ENCODE assay signal across 20 cellular contexts in the genomic region with DNA sequence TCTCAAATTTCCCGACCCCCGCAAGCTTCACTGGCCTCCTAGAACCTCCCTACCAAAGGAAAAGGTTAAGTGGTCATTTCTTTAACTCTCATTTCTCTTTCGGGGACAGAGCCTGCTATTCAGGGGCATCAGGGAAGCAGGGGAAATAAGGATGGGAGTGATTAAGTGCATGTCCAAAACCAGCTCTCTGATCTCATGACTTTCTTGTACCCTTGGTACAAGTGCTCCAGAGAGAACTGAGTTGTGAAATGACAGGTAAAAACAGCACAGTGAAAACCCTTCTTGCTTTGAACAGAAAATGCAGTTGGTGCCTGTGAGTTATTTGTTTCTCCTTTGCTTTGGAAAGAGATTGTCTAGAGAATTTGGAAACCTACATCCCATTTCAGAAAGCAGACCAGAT.
A peak's percentile ranks its signal among the peaks of the same experiment; 100 is the strongest.
DNase-seq lines count a peak whose midpoint lies in the region; ATAC-seq, FAIRE-seq and TF ChIP-seq lines count a peak whose summit lies in the region.
"Had no signal": no experiment of that assay in that cellular context is flagged by ENCODE, and none has a peak within 500 bp of the region (broad histone marks: within the 10 kb centered on the region; RNA-seq: fewer than 3 reads in every experiment).

No MANE protein-coding gene starts in this region.

- H3K9me3 ChIP-seq in left ventricle myocardium inferior (replicated peaks) (peaks cover 4% of the 10 kb centered on the region), thyroid gland (no peaks in the 10 kb centered on the region)
- H3K9me3 ChIP-seq: BE2C had no signal

- H3K9me3 Mint-ChIP-seq in brain: no peaks in the 10 kb centered on the region
- no peaks in the 10 kb centered on the region for H3K9me3 Mint-ChIP-seq in nephron progenitor cell
- H3K9me3 Mint-ChIP-seq in stimulated activated naive CD8-positive, alpha-beta T cell treated with anti-CD3 and anti-CD28 coated beads, Interleukin-15, amount 100 ng/mL, for 72 hours: no peaks in the 10 kb centered on the region

- H3K36me3 ChIP-seq in left ventricle myocardium inferior (no peaks in the 10 kb centered on the region), thyroid gland (no peaks in the 10 kb centered on the region)
- H3K36me3 ChIP-seq: BE2C had no signal

- no peak overlapping the region for H3K4me3 ChIP-seq in left ventricle myocardium inferior
- H3K4me3 ChIP-seq in thyroid gland (replicated peaks in 1 of 3): no peak overlapping the region

- H3K27me3 ChIP-seq in left ventricle myocardium inferior (ENCODE audit: low read depth) (no peaks in the 10 kb centered on the region), thyroid gland (no peaks in the 10 kb centered on the region)
- H3K27me3 ChIP-seq: BE2C had no signal

- H3K36me3 Mint-ChIP-seq in brain (no peaks in the 10 kb centered on the region), nephron progenitor cell (ENCODE audit: low read depth) (no peaks in the 10 kb centered on the region)

- no peak for FAIRE-seq in GM12892 (lab: Jason Lieb, UNC)
- FAIRE-seq: D721Med had no signal

- H3K4me3 Mint-ChIP-seq in brain: no peak overlapping the region
- no peak overlapping the region for H3K4me3 Mint-ChIP-seq in nephron progenitor cell
- H3K4me3 Mint-ChIP-seq in stimulated activated naive CD8-positive, alpha-beta T cell treated with anti-CD3 and anti-CD28 coated beads, Interleukin-15, amount 100 ng/mL, for 72 hours: no peak overlapping the region
- H3K4me3 Mint-ChIP-seq: IgD-negative memory B cell had no signal

- H3K27ac ChIP-seq in left ventricle myocardium inferior (replicated peaks): no peak overlapping the region
- H3K27ac ChIP-seq in thyroid gland: peak overlapping the region; percentile 59 to 82 (median 76)

- 56 to 59% methylated on average over 3 of the region's 3 CpGs for WGBS in thyroid gland, 2 donors

- H3K4me1 Mint-ChIP-seq in brain (peaks cover 33% of the 10 kb centered on the region), nephron progenitor cell (peaks cover 63% of the 10 kb centered on the region)
- H3K4me1 Mint-ChIP-seq in stimulated activated naive CD8-positive, alpha-beta T cell treated with anti-CD3 and anti-CD28 coated beads, Interleukin-15, amount 100 ng/mL, for 72 hours: no peaks in the 10 kb centered on the region

- H3K27me3 Mint-ChIP-seq in brain (no peaks in the 10 kb centered on the region), nephron progenitor cell (ENCODE audit: low read depth, poor library complexity) (peaks cover 2% of the 10 kb centered on the region)
- H3K27me3 Mint-ChIP-seq in stimulated activated naive CD8-positive, alpha-beta T cell treated with anti-CD3 and anti-CD28 coated beads, Interleukin-15, amount 100 ng/mL, for 72 hours: no peaks in the 10 kb centered on the region
- H3K27me3 Mint-ChIP-seq: IgD-negative memory B cell had no signal

- ATAC-seq in left ventricle myocardium superior: peak; percentile 65
- no peak for ATAC-seq in stimulated activated naive CD8-positive, alpha-beta T cell treated with anti-CD3 and anti-CD28 coated beads, Interleukin-15, amount 100 ng/mL, for 72 hours
- ATAC-seq: PC-3 had no signal

- TF ChIP-seq POLR2A in thyroid gland (IDR thresholded peaks at IDR 0.05) (no peak), GM12892 (IDR thresholded peaks at IDR 0.05; ENCODE audit: low read depth, low read length) (no peak)

- TF ChIP-seq CTCF in left ventricle myocardium inferior (IDR thresholded peaks at IDR 0.05; ENCODE audit: borderline replicate concordance) (no peak), brain (conservative IDR thresholded peaks at IDR 0.05) (no peak), nephron progenitor cell (IDR thresholded peaks at IDR 0.05) (no peak), thyroid gland (IDR thresholded peaks at IDR 0.05) (no peak)

- no peak for DNase-seq in left ventricle myocardium superior
- DNase-seq in left ventricle myocardium inferior: no peak
- no peak for DNase-seq in nephron progenitor cell
- no peak for DNase-seq in thyroid gland
- no peak for DNase-seq in stimulated activated naive CD8-positive, alpha-beta T cell treated with anti-CD3 and anti-CD28 coated beads, Interleukin-15, amount 100 ng/mL, for 72 hours
- no peak for DNase-seq in GM12892 (ENCODE audit: insufficient read length)
- DNase-seq in NCI-H2196 treated with DMSO at 0.1 percent for 48 hours (lab: John Stamatoyannopoulos, UW; ENCODE audit: unreplicated experiment): no peak
- DNase-seq: GF-D8, H7, NCI-H1105 treated with DMSO at 0.1 percent for 48 hours, NCI-H1694, NCI-H2081, NCI-H69, PC-3, RPMI8226, SIG-M5 had no signal

- intact Hi-C loops in left ventricle myocardium superior (cut with micrococcal nuclease): no loop called here
- intact Hi-C loops in left ventricle myocardium inferior (cut with micrococcal nuclease): no loop called here
- intact Hi-C loops in thyroid gland (cut with DNase I): no loop called here

- H3K27ac Mint-ChIP-seq in brain (peak overlapping the region in 3 of 5 experiments; percentile 9 to 64 (median 47)), nephron progenitor cell (peak overlapping the region; percentile 83)
- no peak overlapping the region for H3K27ac Mint-ChIP-seq in stimulated activated naive CD8-positive, alpha-beta T cell treated with anti-CD3 and anti-CD28 coated beads, Interleukin-15, amount 100 ng/mL, for 72 hours

- peaks cover 29% of the 10 kb centered on the region for H3K4me1 ChIP-seq in left ventricle myocardium inferior
- peaks cover 29 to 34% of the 10 kb centered on the region in 2 donors for H3K4me1 ChIP-seq in thyroid gland

Comparison
In these comparisons a context has a peak if more than half of its experiments do, and no peak if none do; other contexts are left out.
1. H3K27ac Mint-ChIP-seq: peak in brain (3 of 5) and nephron progenitor cell (single experiment); none in stimulated activated naive CD8-positive, alpha-beta T cell treated with anti-CD3 and anti-CD28 coated beads, Interleukin-15, amount 100 ng/mL, for 72 hours (0 of 2).